Comparison of ENCODE assay signal across 1 cellular context in genomic region chr9:25613709-25614108, GRCh38.
TF ChIP-seq lines count a peak whose summit lies in the region.

No MANE protein-coding gene starts in this region.

TF ChIP-seq in GM23338, 12 proteins besides CTCF, POLR2A, EP300 and RAD21 (continued from another document):
- TF ChIP-seq, protein P1, sequence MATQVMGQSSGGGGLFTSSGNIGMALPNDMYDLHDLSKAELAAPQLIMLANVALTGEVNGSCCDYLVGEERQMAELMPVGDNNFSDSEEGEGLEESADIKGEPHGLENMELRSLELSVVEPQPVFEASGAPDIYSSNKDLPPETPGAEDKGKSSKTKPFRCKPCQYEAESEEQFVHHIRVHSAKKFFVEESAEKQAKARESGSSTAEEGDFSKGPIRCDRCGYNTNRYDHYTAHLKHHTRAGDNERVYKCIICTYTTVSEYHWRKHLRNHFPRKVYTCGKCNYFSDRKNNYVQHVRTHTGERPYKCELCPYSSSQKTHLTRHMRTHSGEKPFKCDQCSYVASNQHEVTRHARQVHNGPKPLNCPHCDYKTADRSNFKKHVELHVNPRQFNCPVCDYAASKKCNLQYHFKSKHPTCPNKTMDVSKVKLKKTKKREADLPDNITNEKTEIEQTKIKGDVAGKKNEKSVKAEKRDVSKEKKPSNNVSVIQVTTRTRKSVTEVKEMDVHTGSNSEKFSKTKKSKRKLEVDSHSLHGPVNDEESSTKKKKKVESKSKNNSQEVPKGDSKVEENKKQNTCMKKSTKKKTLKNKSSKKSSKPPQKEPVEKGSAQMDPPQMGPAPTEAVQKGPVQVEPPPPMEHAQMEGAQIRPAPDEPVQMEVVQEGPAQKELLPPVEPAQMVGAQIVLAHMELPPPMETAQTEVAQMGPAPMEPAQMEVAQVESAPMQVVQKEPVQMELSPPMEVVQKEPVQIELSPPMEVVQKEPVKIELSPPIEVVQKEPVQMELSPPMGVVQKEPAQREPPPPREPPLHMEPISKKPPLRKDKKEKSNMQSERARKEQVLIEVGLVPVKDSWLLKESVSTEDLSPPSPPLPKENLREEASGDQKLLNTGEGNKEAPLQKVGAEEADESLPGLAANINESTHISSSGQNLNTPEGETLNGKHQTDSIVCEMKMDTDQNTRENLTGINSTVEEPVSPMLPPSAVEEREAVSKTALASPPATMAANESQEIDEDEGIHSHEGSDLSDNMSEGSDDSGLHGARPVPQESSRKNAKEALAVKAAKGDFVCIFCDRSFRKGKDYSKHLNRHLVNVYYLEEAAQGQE (IDR thresholded peaks at IDR 0.05; ENCODE audit: unreplicated experiment), result no peak
- TF ChIP-seq, protein P2, sequence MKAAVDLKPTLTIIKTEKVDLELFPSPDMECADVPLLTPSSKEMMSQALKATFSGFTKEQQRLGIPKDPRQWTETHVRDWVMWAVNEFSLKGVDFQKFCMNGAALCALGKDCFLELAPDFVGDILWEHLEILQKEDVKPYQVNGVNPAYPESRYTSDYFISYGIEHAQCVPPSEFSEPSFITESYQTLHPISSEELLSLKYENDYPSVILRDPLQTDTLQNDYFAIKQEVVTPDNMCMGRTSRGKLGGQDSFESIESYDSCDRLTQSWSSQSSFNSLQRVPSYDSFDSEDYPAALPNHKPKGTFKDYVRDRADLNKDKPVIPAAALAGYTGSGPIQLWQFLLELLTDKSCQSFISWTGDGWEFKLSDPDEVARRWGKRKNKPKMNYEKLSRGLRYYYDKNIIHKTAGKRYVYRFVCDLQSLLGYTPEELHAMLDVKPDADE (IDR thresholded peaks at IDR 0.05), result no peak
- TF ChIP-seq ZNF114 (CRISPR knock-in tag; IDR thresholded peaks at IDR 0.05), result no peak
- TF ChIP-seq STAT1 (IDR thresholded peaks at IDR 0.05; ENCODE audit: unreplicated experiment), result no peak
- no peak for TF ChIP-seq NANOG (IDR thresholded peaks at IDR 0.05; ENCODE audit: borderline replicate concordance)
- TF ChIP-seq ZNF331 (CRISPR knock-in tag; IDR thresholded peaks at IDR 0.05; ENCODE audit: low read depth), result no peak
- TF ChIP-seq ZNF462 (CRISPR knock-in tag; IDR thresholded peaks at IDR 0.05), result no peak
- no peak for TF ChIP-seq EZH2 (IDR thresholded peaks at IDR 0.05; ENCODE audit: low read depth, unreplicated experiment)
- TF ChIP-seq CREB1 (CRISPR knock-in tag; IDR thresholded peaks at IDR 0.05; ENCODE audit: low read depth), result no peak
- TF ChIP-seq JUNB (IDR thresholded peaks at IDR 0.05; ENCODE audit: unreplicated experiment), result no peak
- no peak for TF ChIP-seq EZH2phosphoT487 (IDR thresholded peaks at IDR 0.05; ENCODE audit: unreplicated experiment)
